9 cellular contexts compared by ENCODE assay signal in genomic region chr10:59175538-59176240, GRCh38. TPM values are rescaled to one million over a fixed set of nuclear protein-coding genes. Genes with fewer than 3 reads are reported as not detected.
A peak's percentile ranks its signal among the peaks of the same experiment; 100 is the strongest.
DNase-seq lines count a peak whose midpoint lies in the region; ATAC-seq and TF ChIP-seq lines count a peak whose summit lies in the region.
"Had no signal": no experiment of that assay in that cellular context is flagged by ENCODE, and none has a peak within 500 bp of the region (broad histone marks: within the 10 kb centered on the region; RNA-seq: fewer than 3 reads in every experiment).

No MANE protein-coding gene starts in this region.

- ATAC-seq in left ventricle myocardium superior (no peak), HG03097 (IDR thresholded peaks at IDR 0.05; ENCODE audit: low FRiP score, unreplicated experiment) (no peak)

- peak overlapping the region; percentile 76 for H3K4me3 Mint-ChIP-seq in chondrocyte (ENCODE audit: unreplicated experiment)
- H3K4me3 Mint-ChIP-seq: T-helper 1 cell treated with Interleukin-12 subunit alpha and Interleukin-12 subunit beta and Interleukin-4 antibody, amounts not matched to agents 30 μg/mL and 1 μg/mL, for 36 hours had no signal

- H3K9ac ChIP-seq in muscle layer of colon (ENCODE audit: low read length), result no peak overlapping the region

- peaks cover 28% of the 10 kb centered on the region for H3K27me3 Mint-ChIP-seq in chondrocyte (ENCODE audit: low read depth)

- H3K4me1 Mint-ChIP-seq in chondrocyte (ENCODE audit: low read depth), result peaks cover 12% of the 10 kb centered on the region

- H3K27ac ChIP-seq in left ventricle myocardium inferior (replicated peaks) (no peak overlapping the region), muscle layer of colon (ENCODE audit: low read depth, low read length) (no peak overlapping the region)

- H3K36me3 ChIP-seq in left ventricle myocardium inferior (no peaks in the 10 kb centered on the region), muscle layer of colon (ENCODE audit: insufficient read depth, low read length) (no peaks in the 10 kb centered on the region)

- no peak for DNase-seq in left ventricle myocardium inferior
- no peak for DNase-seq in left ventricle myocardium superior
- DNase-seq in chondrocyte (ENCODE audit: low spot score), result peak; percentile 25
- DNase-seq in activated T-cell treated with anti-CD3 and anti-CD28 coated beads, Interleukin-2, amount 50 U/mL, for 48 hours, result no peak
- no peak for DNase-seq in stimulated activated CD4-positive, alpha-beta T cell treated with anti-CD3 and anti-CD28 coated beads, Interleukin-2, amount 100 ng/mL, for 24 hours
- DNase-seq in NCI-H128 (lab: John Stamatoyannopoulos, UW; ENCODE audit: unreplicated experiment), result no peak

- H3K4me3 ChIP-seq in left ventricle myocardium inferior (peak overlapping the region; percentile 56), muscle layer of colon (ENCODE audit: low read depth in 1 of 2, low read length in 2 of 2) (peak overlapping the region; percentile 28 to 57)

- H3K36me3 Mint-ChIP-seq in chondrocyte (ENCODE audit: low read depth), result no peaks in the 10 kb centered on the region

- no peaks in the 10 kb centered on the region for H3K9me3 ChIP-seq in left ventricle myocardium inferior (replicated peaks)
- H3K9me3 ChIP-seq in muscle layer of colon (ENCODE audit: low read length), result no peaks in the 10 kb centered on the region

- TF ChIP-seq CTCF in left ventricle myocardium inferior (IDR thresholded peaks at IDR 0.05; ENCODE audit: borderline replicate concordance), result no peak
- TF ChIP-seq CTCF in chondrocyte (IDR thresholded peaks at IDR 0.05), result no peak

- intact Hi-C loops in left ventricle myocardium inferior (cut with micrococcal nuclease) (no loop called here), left ventricle myocardium superior (cut with micrococcal nuclease) (no loop called here)

- H3K9me3 Mint-ChIP-seq in chondrocyte (ENCODE audit: low read depth), result no peaks in the 10 kb centered on the region
- H3K9me3 Mint-ChIP-seq: T-helper 1 cell treated with Interleukin-12 subunit alpha and Interleukin-12 subunit beta and Interleukin-4 antibody, amounts not matched to agents 30 μg/mL and 1 μg/mL, for 36 hours had no signal

- peaks cover 70% of the 10 kb centered on the region for H3K27me3 ChIP-seq in left ventricle myocardium inferior (ENCODE audit: low read depth)
- H3K27me3 ChIP-seq in muscle layer of colon (ENCODE audit: control insufficient read depth in 1 of 2, insufficient read depth in 2 of 2, low read length in 2 of 2), result peaks cover 0 to 14% of the 10 kb centered on the region in 2 donors

- no peak overlapping the region for H3K27ac Mint-ChIP-seq in chondrocyte (ENCODE audit: unreplicated experiment)
- H3K27ac Mint-ChIP-seq: T-helper 1 cell treated with Interleukin-12 subunit alpha and Interleukin-12 subunit beta and Interleukin-4 antibody, amounts not matched to agents 30 μg/mL and 1 μg/mL, for 36 hours had no signal

- H3K4me1 ChIP-seq in left ventricle myocardium inferior (peaks cover 17% of the 10 kb centered on the region), muscle layer of colon (ENCODE audit: insufficient read depth, low read length) (peaks cover 6% of the 10 kb centered on the region)

RNA-seq across cellular contexts. Expression of gene PHYHIPL, which starts 0.8 kb away (rescaled TPM):
- 0.11 TPM for total RNA-seq in left ventricle myocardium inferior
- total RNA-seq in left ventricle myocardium superior, result not detected
- 0.15 to 0.70 TPM (median 0.20 TPM) in 3 replicates for total RNA-seq in chondrocyte
